In the genomic region with DNA sequence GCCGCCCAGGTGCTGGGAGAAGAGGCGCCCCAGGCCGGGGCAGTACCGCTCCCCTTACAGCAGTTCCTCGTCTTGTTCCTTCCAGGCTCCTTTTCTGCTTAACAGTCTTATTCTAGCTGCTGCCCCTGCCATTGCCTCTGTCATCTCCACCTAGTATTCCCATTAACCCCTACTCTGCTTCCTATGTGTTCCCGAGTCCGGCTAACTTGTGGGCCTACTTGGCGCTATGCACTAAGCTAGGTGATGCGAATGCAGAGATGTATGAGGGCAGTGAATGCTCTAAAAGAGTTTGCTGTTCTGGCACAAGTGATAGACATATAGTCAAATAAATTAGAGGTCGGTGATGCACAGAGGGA, we compare ENCODE assay signal across 8 cellular contexts. TPM values are rescaled to one million over a fixed set of nuclear protein-coding genes. Genes with fewer than 3 reads are reported as not detected.
DNase-seq lines count a peak whose midpoint lies in the region; ATAC-seq and TF ChIP-seq lines count a peak whose summit lies in the region.

No MANE protein-coding gene starts in this region.

- H3K36me3 ChIP-seq in iPS-20b (ENCODE audit: insufficient read depth, low read depth, low read length) (peaks cover 14% of the 10 kb centered on the region), thymus (ENCODE audit: control insufficient read depth, insufficient read depth) (no peaks in the 10 kb centered on the region)

- peak in 1 of 2 donors; percentile 7 for ATAC-seq in activated T-cell treated with anti-CD3 and anti-CD28 coated beads, Interleukin-2, amount 50 U/mL, for 72 hours (replicated peaks in 1 of 2)
- ATAC-seq in activated CD8-positive, alpha-beta T cell treated with anti-CD3 and anti-CD28 coated beads, Interleukin-2, amount 10 ng/mL, durations not matched to agents 7 days and 5 days, result peak; percentile 9
- no peak for ATAC-seq in GM18505 (IDR thresholded peaks at IDR 0.05; ENCODE audit: unreplicated experiment)
- no peak for ATAC-seq in GM21526 (IDR thresholded peaks at IDR 0.05; ENCODE audit: low FRiP score, unreplicated experiment)

- H3K4me3 ChIP-seq in iPS-20b (ENCODE audit: low read length), result peak overlapping the region; percentile 90; the same call in 1 of the 2 replicates
- H3K4me3 ChIP-seq in thymus (ENCODE audit: low read length), result peak overlapping the region; percentile 43

- POLR2A ChIA-PET in activated CD8-positive, alpha-beta T cell treated with anti-CD3 and anti-CD28 coated beads, Interleukin-2, amount 10 ng/mL, durations not matched to agents 7 days and 5 days (lab: Charles Lee), result interaction anchor here (1.6 to 2.3 kb wide), 2 partner anchors 19 to 71 kb away, joined by 8 to 9 read pairs; a partner anchor contains a TSS

- H3K36me3 Mint-ChIP-seq in activated T-cell treated with anti-CD3 and anti-CD28 coated beads, Interleukin-2, amount 50 U/mL, for 72 hours (ENCODE audit: insufficient read depth in 2 of 2), result peaks cover 2 to 4% of the 10 kb centered on the region in 2 donors
- H3K36me3 Mint-ChIP-seq in activated CD8-positive, alpha-beta T cell treated with anti-CD3 and anti-CD28 coated beads, Interleukin-2, amount 10 ng/mL, durations not matched to agents 7 days and 5 days (ENCODE audit: low read depth), result peaks cover 15% of the 10 kb centered on the region

- H3K27me3 Mint-ChIP-seq in activated T-cell treated with anti-CD3 and anti-CD28 coated beads, Interleukin-2, amount 50 U/mL, for 72 hours (ENCODE audit: low read depth), result peaks cover 31% of the 10 kb centered on the region
- H3K27me3 Mint-ChIP-seq in activated CD8-positive, alpha-beta T cell treated with anti-CD3 and anti-CD28 coated beads, Interleukin-2, amount 10 ng/mL, durations not matched to agents 7 days and 5 days (ENCODE audit: low read depth), result peaks cover 11% of the 10 kb centered on the region

- H3K9ac ChIP-seq in iPS-20b (ENCODE audit: low read depth, low read length), result no peak overlapping the region

- H3K4me3 Mint-ChIP-seq in activated T-cell treated with anti-CD3 and anti-CD28 coated beads, Interleukin-2, amount 50 U/mL, for 72 hours, result peak overlapping the region; percentile 92 to 96
- peak overlapping the region; percentile 97 for H3K4me3 Mint-ChIP-seq in activated CD8-positive, alpha-beta T cell treated with anti-CD3 and anti-CD28 coated beads, Interleukin-2, amount 10 ng/mL, durations not matched to agents 7 days and 5 days

- H3K27ac ChIP-seq in iPS-20b (ENCODE audit: low read length) (no peak overlapping the region), thymus (ENCODE audit: low read depth) (no peak overlapping the region)

- peak overlapping the region; percentile 11 for H3K27ac Mint-ChIP-seq in activated T-cell treated with anti-CD3 and anti-CD28 coated beads, Interleukin-2, amount 50 U/mL, for 72 hours
- H3K27ac Mint-ChIP-seq in activated CD8-positive, alpha-beta T cell treated with anti-CD3 and anti-CD28 coated beads, Interleukin-2, amount 10 ng/mL, durations not matched to agents 7 days and 5 days, result peak overlapping the region; percentile 80

- WGBS in thymus, result 46% methylated on average over 10 of the region's 10 CpGs

- no peak for DNase-seq in activated T-cell treated with anti-CD3 and anti-CD28 coated beads, Interleukin-2, amount 50 U/mL, for 72 hours
- DNase-seq in activated T-cell treated with anti-CD3 and anti-CD28 coated beads, Interleukin-2, amount 50 U/mL, for 48 hours, result no peak
- DNase-seq in activated CD8-positive, alpha-beta T cell treated with anti-CD3 and anti-CD28 coated beads, Interleukin-2, amount 10 ng/mL, durations not matched to agents 7 days and 5 days, result no peak
- no peak for DNase-seq in hepatic stellate cell (ENCODE audit: low spot score)

- peaks cover 27% of the 10 kb centered on the region for H3K4me1 Mint-ChIP-seq in activated T-cell treated with anti-CD3 and anti-CD28 coated beads, Interleukin-2, amount 50 U/mL, for 72 hours (ENCODE audit: low read depth)
- H3K4me1 Mint-ChIP-seq in activated CD8-positive, alpha-beta T cell treated with anti-CD3 and anti-CD28 coated beads, Interleukin-2, amount 10 ng/mL, durations not matched to agents 7 days and 5 days (ENCODE audit: low read depth), result peaks cover 23% of the 10 kb centered on the region

- H3K9me3 Mint-ChIP-seq in activated T-cell treated with anti-CD3 and anti-CD28 coated beads, Interleukin-2, amount 50 U/mL, for 72 hours, result no peaks in the 10 kb centered on the region
- H3K9me3 Mint-ChIP-seq in activated CD8-positive, alpha-beta T cell treated with anti-CD3 and anti-CD28 coated beads, Interleukin-2, amount 10 ng/mL, durations not matched to agents 7 days and 5 days (ENCODE audit: insufficient read depth), result no peaks in the 10 kb centered on the region

- H3K27me3 ChIP-seq in iPS-20b (ENCODE audit: insufficient read depth, low read length) (peaks cover 5% of the 10 kb centered on the region; the same call in 1 of the 2 replicates), thymus (ENCODE audit: control insufficient read depth, insufficient read depth) (no peaks in the 10 kb centered on the region)

- H3K9me3 ChIP-seq in iPS-20b (ENCODE audit: insufficient read depth, low read depth, low read length) (no peaks in the 10 kb centered on the region), thymus (ENCODE audit: control insufficient read depth) (no peaks in the 10 kb centered on the region)

- peaks cover 6% of the 10 kb centered on the region for H3K4me1 ChIP-seq in iPS-20b (ENCODE audit: insufficient read depth, low read length)
- H3K4me1 ChIP-seq in thymus (ENCODE audit: control insufficient read depth, insufficient read depth, low read length), result peaks cover 10% of the 10 kb centered on the region

- CTCF ChIA-PET in activated CD8-positive, alpha-beta T cell treated with anti-CD3 and anti-CD28 coated beads, Interleukin-2, amount 10 ng/mL, durations not matched to agents 7 days and 5 days (lab: Charles Lee), result interaction anchor here (1.0 to 3.7 kb wide), 7 partner anchors 9 to 187 kb away, joined by 3 to 24 read pairs (median 9); no protein-coding TSS in a partner anchor

- TF ChIP-seq POLR2A in GM18505 (IDR thresholded peaks at IDR 0.05; ENCODE audit: borderline replicate concordance, extremely low read depth, insufficient read depth, insufficient read length), result no peak

RNA-seq across cellular contexts. Expression of a gene that starts 0.3 kb away (rescaled TPM):
- 10 to 100 TPM; 13.6 to 22.5 TPM for total RNA-seq in activated T-cell treated with anti-CD3 and anti-CD28 coated beads, Interleukin-2, amount 50 U/mL, for 72 hours
- 10 to 100 TPM; 28.6 to 31.0 TPM for total RNA-seq in activated CD8-positive, alpha-beta T cell treated with anti-CD3 and anti-CD28 coated beads, Interleukin-2, amount 10 ng/mL, durations not matched to agents 7 days and 5 days
- 1.0 TPM for polyA plus RNA-seq in thymus

RNA-seq across cellular contexts. Expression of a gene that starts 6.9 kb away (rescaled TPM):
- total RNA-seq in activated T-cell treated with anti-CD3 and anti-CD28 coated beads, Interleukin-2, amount 50 U/mL, for 72 hours, result 10 to 100 TPM; 14.7 to 17.4 TPM
- total RNA-seq in activated CD8-positive, alpha-beta T cell treated with anti-CD3 and anti-CD28 coated beads, Interleukin-2, amount 10 ng/mL, durations not matched to agents 7 days and 5 days, result 10 to 100 TPM; 18.6 to 19.7 TPM
- polyA plus RNA-seq in thymus, result 13.4 TPM

RNA-seq across cellular contexts. Expression of a gene that starts 18.9 kb away (rescaled TPM):
- 10 to 100 TPM; 48.3 to 57.3 TPM for total RNA-seq in activated T-cell treated with anti-CD3 and anti-CD28 coated beads, Interleukin-2, amount 50 U/mL, for 72 hours
- total RNA-seq in activated CD8-positive, alpha-beta T cell treated with anti-CD3 and anti-CD28 coated beads, Interleukin-2, amount 10 ng/mL, durations not matched to agents 7 days and 5 days, result 10 to 100 TPM; 54.3 to 60.3 TPM
- 40.2 TPM for polyA plus RNA-seq in thymus

RNA-seq across cellular contexts. Expression of a gene that starts 28.6 kb away (rescaled TPM):
- 10 to 100 TPM; 25.6 to 31.6 TPM for total RNA-seq in activated T-cell treated with anti-CD3 and anti-CD28 coated beads, Interleukin-2, amount 50 U/mL, for 72 hours
- 10 to 100 TPM; 43.9 to 44.7 TPM for total RNA-seq in activated CD8-positive, alpha-beta T cell treated with anti-CD3 and anti-CD28 coated beads, Interleukin-2, amount 10 ng/mL, durations not matched to agents 7 days and 5 days
- polyA plus RNA-seq in thymus, result 12.0 TPM

RNA-seq across cellular contexts. Expression of a gene that starts 46.6 kb away (rescaled TPM):
- under 1 TPM; 0.22 to 1.00 TPM for total RNA-seq in activated T-cell treated with anti-CD3 and anti-CD28 coated beads, Interleukin-2, amount 50 U/mL, for 72 hours
- not detected for total RNA-seq in activated CD8-positive, alpha-beta T cell treated with anti-CD3 and anti-CD28 coated beads, Interleukin-2, amount 10 ng/mL, durations not matched to agents 7 days and 5 days
- 0.50 TPM for polyA plus RNA-seq in thymus
